In the genomic region with DNA sequence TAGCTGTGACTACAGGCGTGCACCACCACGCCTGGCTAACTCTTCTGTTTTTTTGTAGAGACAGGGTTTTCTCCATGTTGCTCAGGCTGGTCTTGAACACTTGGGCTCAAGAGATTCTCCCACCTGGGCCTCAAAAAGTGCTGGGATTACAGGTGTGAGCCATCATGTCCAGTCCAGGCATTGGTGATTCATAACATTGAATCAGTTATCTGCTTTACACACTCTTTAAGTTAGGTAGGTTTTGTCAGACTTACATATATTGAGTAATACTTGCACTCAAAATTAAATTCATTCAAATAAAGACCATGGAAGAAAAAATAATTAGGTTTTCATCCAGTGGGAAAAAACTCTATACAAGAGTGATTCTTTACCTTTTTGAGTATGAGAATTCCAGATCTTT, we compare ENCODE assay signal across 33 cellular contexts.
DNase-seq lines count a peak whose midpoint lies in the region; ATAC-seq, FAIRE-seq and TF ChIP-seq lines count a peak whose summit lies in the region.
"Had no signal": no experiment of that assay in that cellular context is flagged by ENCODE, and none has a peak within 500 bp of the region (broad histone marks: within the 10 kb centered on the region; RNA-seq: fewer than 3 reads in every experiment).

No MANE protein-coding gene starts in this region.

- POLR2A ChIA-PET in A549 (lab: Yijun Ruan, JAX) = no interaction called here

- no peak overlapping the region for H3K4me2 ChIP-seq in A549
- H3K4me2 ChIP-seq: BLaER1; BLaER1 treated with 17β-estradiol and CSF1 and Interleukin-3, amounts not matched to agents 10 nM and 100 nM had no signal

- no peaks in the 10 kb centered on the region for H3K27me3 ChIP-seq in bronchial epithelial cell (ENCODE audit: control insufficient read depth, insufficient read depth, low read length)
- H3K27me3 ChIP-seq: BE2C; BLaER1; BLaER1 treated with 17β-estradiol and CSF1 and Interleukin-3, amounts not matched to agents 10 nM and 100 nM had no signal

- ATAC-seq in A549 (no peak), omental fat pad (ENCODE audit: low FRiP score) (no peak), GM21447 (IDR thresholded peaks at IDR 0.05; ENCODE audit: unreplicated experiment) (no peak), GM18870 (IDR thresholded peaks at IDR 0.05; ENCODE audit: unreplicated experiment) (no peak)
- ATAC-seq: CD8-positive, alpha-beta T cell had no signal

- CTCF ChIA-PET in A549 (lab: Yijun Ruan, JAX) = interaction anchor here (0.6 to 1.4 kb wide), 2 partner anchors 10 to 40 kb away, joined by 4 to 6 read pairs; no protein-coding TSS in a partner anchor

- no peak for TF ChIP-seq RAD21 in A549 (conservative IDR thresholded peaks at IDR 0.05 in 1 of 2, IDR thresholded peaks at IDR 0.05 in 1 of 2)

- TF ChIP-seq POLR2A in A549 (IDR thresholded peaks at IDR 0.05; ENCODE audit: low read length) = no peak

- H3K9me3 ChIP-seq in A549 = no peaks in the 10 kb centered on the region
- H3K9me3 ChIP-seq: BE2C; BLaER1; BLaER1 treated with 17β-estradiol and CSF1 and Interleukin-3, amounts not matched to agents 10 nM and 100 nM; Caco-2 had no signal

- WGBS in A549 (ENCODE audit: missing lambda C conversion rate) = 90% methylated on average over 2 of the region's 2 CpGs

- H3K36me3 ChIP-seq in bronchial epithelial cell (ENCODE audit: control insufficient read depth, insufficient read depth, low read length) = no peaks in the 10 kb centered on the region
- H3K36me3 ChIP-seq: BE2C; BLaER1; BLaER1 treated with 17β-estradiol and CSF1 and Interleukin-3, amounts not matched to agents 10 nM and 100 nM had no signal

- H3K4me1 ChIP-seq in A549 = peaks cover 36% of the 10 kb centered on the region
- H3K4me1 ChIP-seq: BE2C; BLaER1; BLaER1 treated with 17β-estradiol and CSF1 and Interleukin-3, amounts not matched to agents 10 nM and 100 nM had no signal

- DNase-seq in A549 (ENCODE audit: low read depth in 1 of 2, low spot score in 1 of 2) = no peak
- DNase-seq in bronchial epithelial cell (ENCODE audit: low read depth) = peak; percentile 60
- peak; percentile 52 for DNase-seq in epithelial cell of esophagus (ENCODE audit: low read depth)
- DNase-seq in omental fat pad (ENCODE audit: low spot score) = no peak
- no peak for DNase-seq in frontal cortex (ENCODE audit: low spot score in 2 of 2)
- DNase-seq: 8988T; ACHN; AML-193; BE2C; C1 segment of cervical spinal cord; Caco-2; Calu3; CD4-positive, alpha-beta memory T cell; CD4-positive, alpha-beta T cell; CD4-positive, CD25-positive, alpha-beta regulatory T cell; CD8-positive, alpha-beta memory T cell; CD8-positive, alpha-beta T cell; COR-L47; DMS 273 treated with DMSO at 0.1 percent for 48 hours; DMS153; DMS79; DMS79 treated with DMSO at 0.1 percent for 48 hours; DND-41; EL had no signal

- no peak for FAIRE-seq in A549 (lab: Jason Lieb, UNC)
- no peak for FAIRE-seq in bronchial epithelial cell (lab: Jason Lieb, UNC)
- FAIRE-seq in frontal cortex (lab: Jason Lieb, UNC) = no peak
- FAIRE-seq: A204.1, D721Med had no signal

- TF ChIP-seq CTCF in A549 (IDR thresholded peaks at IDR 0.05) = no peak
- TF ChIP-seq CTCF in VCaP (conservative IDR thresholded peaks at IDR 0.05) = no peak
- no peak for TF ChIP-seq CTCF in bronchial epithelial cell (IDR thresholded peaks at IDR 0.05; ENCODE audit: insufficient read depth, low read length, severe bottlenecking)
- TF ChIP-seq CTCF in epithelial cell of esophagus (IDR thresholded peaks at IDR 0.05; ENCODE audit: insufficient read depth, low read depth, low read length, missing control alignments) = no peak
- TF ChIP-seq CTCF in omental fat pad (IDR thresholded peaks at IDR 0.05) = no peak

- H3K27ac ChIP-seq in A549 = 0 out of 6 replicates have a peak overlapping the region, but pooled peaks of 1 of the 2 experiments have one; percentile 68
- peak overlapping the region; percentile 44 for H3K27ac ChIP-seq in VCaP
- H3K27ac ChIP-seq: 22Rv1; BLaER1; BLaER1 treated with 17β-estradiol and CSF1 and Interleukin-3, amounts not matched to agents 10 nM and 100 nM; C4-2B had no signal

- H3K4me3 ChIP-seq in A549 = no peak overlapping the region
- no peak overlapping the region for H3K4me3 ChIP-seq in bronchial epithelial cell (ENCODE audit: low read depth, low read length)
- H3K4me3 ChIP-seq in epithelial cell of esophagus (ENCODE audit: low read length) = no peak overlapping the region
- H3K4me3 ChIP-seq: BLaER1; BLaER1 treated with 17β-estradiol and CSF1 and Interleukin-3, amounts not matched to agents 10 nM and 100 nM had no signal

- no peak for TF ChIP-seq EP300 in A549 (IDR thresholded peaks at IDR 0.05)

TF ChIP-seq in A549, 52 proteins besides CTCF, POLR2A, EP300 and RAD21:
- TF ChIP-seq FOSL2 (IDR thresholded peaks at IDR 0.05) (0 out of 2 replicates have a peak, but pooled peaks have one; percentile 4), FOSL2 (CRISPR knock-in tag; IDR thresholded peaks at IDR 0.05) (no peak), ZNF302 (CRISPR knock-in tag; IDR thresholded peaks at IDR 0.05) (no peak)
- TF ChIP-seq, protein P1, sequence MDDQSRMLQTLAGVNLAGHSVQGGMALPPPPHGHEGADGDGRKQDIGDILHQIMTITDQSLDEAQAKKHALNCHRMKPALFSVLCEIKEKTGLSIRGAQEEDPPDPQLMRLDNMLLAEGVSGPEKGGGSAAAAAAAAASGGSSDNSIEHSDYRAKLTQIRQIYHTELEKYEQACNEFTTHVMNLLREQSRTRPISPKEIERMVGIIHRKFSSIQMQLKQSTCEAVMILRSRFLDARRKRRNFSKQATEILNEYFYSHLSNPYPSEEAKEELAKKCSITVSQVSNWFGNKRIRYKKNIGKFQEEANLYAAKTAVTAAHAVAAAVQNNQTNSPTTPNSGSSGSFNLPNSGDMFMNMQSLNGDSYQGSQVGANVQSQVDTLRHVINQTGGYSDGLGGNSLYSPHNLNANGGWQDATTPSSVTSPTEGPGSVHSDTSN (IDR thresholded peaks at IDR 0.05) = no peak

Comparison
In these comparisons a context has a peak if more than half of its experiments do, and no peak if none do; other contexts are left out.
1. DNase-seq: peak in bronchial epithelial cell (single experiment) and epithelial cell of esophagus (single experiment); none in A549 (0 of 2), omental fat pad (single experiment) and frontal cortex (0 of 2).